In the genomic region with DNA sequence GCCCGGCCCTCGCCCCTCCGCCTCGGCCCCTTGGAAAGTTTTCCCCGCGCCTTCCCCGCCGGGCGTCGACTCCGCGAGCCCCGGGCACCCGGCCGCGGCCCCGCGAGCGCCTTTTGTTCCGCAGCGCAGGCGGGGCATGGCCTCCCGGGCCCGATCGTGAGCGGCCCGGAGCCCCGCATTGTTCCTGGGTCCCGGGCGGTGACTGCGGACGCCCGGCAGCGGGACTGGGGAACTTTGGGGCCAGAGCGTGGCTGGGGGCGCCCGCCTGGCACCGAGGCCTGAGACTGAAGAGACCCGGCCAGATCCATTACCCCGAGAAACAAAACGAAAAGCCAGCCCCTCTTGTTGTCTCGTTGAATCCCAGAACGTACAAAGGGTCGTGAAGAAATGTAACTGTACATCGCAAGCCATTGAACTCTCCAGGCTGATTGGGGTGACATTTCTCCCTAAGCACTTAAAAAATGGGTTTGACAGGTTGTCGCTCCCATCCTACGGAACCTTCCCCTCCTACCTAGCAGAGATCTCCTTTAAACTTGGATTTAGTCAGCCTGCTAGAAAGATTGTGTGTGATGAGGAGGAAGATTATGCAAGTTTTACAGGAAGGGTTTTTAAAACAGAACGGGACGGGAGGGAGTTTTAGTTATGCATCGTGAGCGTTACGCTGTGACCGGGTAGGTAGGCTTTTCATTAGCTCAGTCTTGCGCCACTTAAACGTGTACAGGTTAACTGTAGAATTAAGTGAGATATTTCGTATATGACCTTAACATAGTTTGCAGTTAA, we compare ENCODE assay signal across 8 cellular contexts. TPM values are rescaled to one million over a fixed set of nuclear protein-coding genes. Genes with fewer than 3 reads are reported as not detected.
A peak's percentile ranks its signal among the peaks of the same experiment; 100 is the strongest.
DNase-seq lines count a peak whose midpoint lies in the region; ATAC-seq and TF ChIP-seq lines count a peak whose summit lies in the region.

No MANE protein-coding gene starts in this region.

- in situ Hi-C loops in gastrocnemius medialis (cut with MboI; ENCODE audit: low sequenced_read_pairs in 4 of 4), result loop anchor here in 2 of 4 donors (10.0 to 25.0 kb wide), 2 partner anchors 45 to 112 kb away; no protein-coding TSS in a partner anchor

- peak overlapping the region; percentile 75 for H3K4me2 ChIP-seq in hepatocyte

- H3K4me3 ChIP-seq in hepatocyte (peak overlapping the region; percentile 90), gastrocnemius medialis (peak overlapping the region; percentile 62 to 92 (median 82))

- peak overlapping the region; percentile 77 for H2AFZ ChIP-seq in hepatocyte

- H3K27me3 ChIP-seq in hepatocyte, result no peaks in the 10 kb centered on the region
- H3K27me3 ChIP-seq in gastrocnemius medialis, result no peaks in the 10 kb centered on the region

- H3K4me1 ChIP-seq in hepatocyte (ENCODE audit: insufficient read depth) (peaks cover 28% of the 10 kb centered on the region), gastrocnemius medialis (peaks cover 42 to 50% of the 10 kb centered on the region in 2 donors)

- H4K20me1 ChIP-seq in hepatocyte (ENCODE audit: insufficient read depth, poor library complexity, severe bottlenecking), result peaks cover 43% of the 10 kb centered on the region

- peak; percentile 5 for ATAC-seq in GM18498 (IDR thresholded peaks at IDR 0.05; ENCODE audit: unreplicated experiment)
- ATAC-seq in HG02973 (IDR thresholded peaks at IDR 0.05; ENCODE audit: unreplicated experiment), result peak; percentile 18
- ATAC-seq in gastrocnemius medialis, result peak in 1 of 2 donors; percentile 12
- ATAC-seq in HG03469 (IDR thresholded peaks at IDR 0.05; ENCODE audit: unreplicated experiment), result no peak

- H3K79me2 ChIP-seq in hepatocyte, result peaks cover 52% of the 10 kb centered on the region

- H3K9me3 ChIP-seq in hepatocyte (ENCODE audit: low read depth) (no peaks in the 10 kb centered on the region), gastrocnemius medialis (no peaks in the 10 kb centered on the region)

- no peak for TF ChIP-seq CTCF in hepatocyte (IDR thresholded peaks at IDR 0.05; ENCODE audit: poor library complexity)
- TF ChIP-seq CTCF in gastrocnemius medialis (IDR thresholded peaks at IDR 0.05 in 4 of 5, conservative IDR thresholded peaks at IDR 0.05 in 1 of 5), result no peak

- H3K9me2 ChIP-seq in hepatocyte (replicated peaks; ENCODE audit: insufficient read depth), result no peaks in the 10 kb centered on the region

- H3K27ac ChIP-seq in hepatocyte, result peak overlapping the region; percentile 98
- peak overlapping the region; percentile 88 to 97 (median 90) for H3K27ac ChIP-seq in gastrocnemius medialis

- H3K36me3 ChIP-seq in hepatocyte (replicated peaks; ENCODE audit: insufficient read depth, low read depth) (no peaks in the 10 kb centered on the region), gastrocnemius medialis (no peaks in the 10 kb centered on the region)

- intact Hi-C loops in gastrocnemius medialis (cut with DNase I; ENCODE audit: low total_unique reads), result loop anchor here (1.0 to 10.0 kb wide), 3 partner anchors 11 to 1545 kb away; partner anchors contain the start of gene USP31

- 1% methylated on average over 45 of the region's 56 CpGs for WGBS in hepatocyte (ENCODE audit: low lambda C conversion rate, missing lambda C conversion rate)

- DNase-seq in AG20443 (ENCODE audit: low spot score), result peak; percentile 23
- DNase-seq in NCI-H748 (lab: John Stamatoyannopoulos, UW; ENCODE audit: unreplicated experiment), result peak; percentile 43
- DNase-seq in amniotic epithelial cell (ENCODE audit: low read depth), result peak; percentile 61
- DNase-seq in hepatocyte (ENCODE audit: low spot score), result peak; percentile 44
- no peak for DNase-seq in gastrocnemius medialis

- peak in 1 of 2 donors; percentile 25 for TF ChIP-seq POLR2A in gastrocnemius medialis (IDR thresholded peaks at IDR 0.05)

RNA-seq across cellular contexts. Expression of gene METTL9, which starts 0.8 kb away (rescaled TPM):
- total RNA-seq in hepatocyte (222 and 229 TPM in 2 replicates), gastrocnemius medialis (100 to 1,000 TPM in 2 of 4 donors, 10 to 100 TPM in 2; 87.2 to 109 (median 96.8) TPM)
- polyA plus RNA-seq in hepatocyte, result 112 TPM in 2 replicates

RNA-seq across cellular contexts. Expression of gene IGSF6, which starts 52.2 kb away (rescaled TPM):
- 0.56 and 0.70 TPM in 2 replicates for total RNA-seq in hepatocyte
- polyA plus RNA-seq in hepatocyte, result 0.35 and 2.2 TPM in 2 replicates
- under 1 TPM; 0.10 to 0.60 (median 0.39) TPM for total RNA-seq in gastrocnemius medialis

Comparison
In these comparisons a context has a peak if more than half of its experiments do, and no peak if none do; other contexts are left out.
1. DNase-seq: peak in AG20443 (single experiment), NCI-H748 (single experiment), amniotic epithelial cell (single experiment) and hepatocyte (single experiment); none in gastrocnemius medialis (0 of 2).